9 cellular contexts compared by ENCODE assay signal in genomic region chr5:131810510-131811249, GRCh38. TPM values are rescaled to one million over a fixed set of nuclear protein-coding genes. Genes with fewer than 3 reads are reported as not detected.
A peak's percentile ranks its signal among the peaks of the same experiment; 100 is the strongest.
DNase-seq lines count a peak whose midpoint lies in the region; ATAC-seq, FAIRE-seq and TF ChIP-seq lines count a peak whose summit lies in the region.
"Had no signal": no experiment of that assay in that cellular context is flagged by ENCODE, and none has a peak within 500 bp of the region (broad histone marks: within the 10 kb centered on the region; RNA-seq: fewer than 3 reads in every experiment).

No MANE protein-coding gene starts in this region.

- TF ChIP-seq EP300 in K562 (IDR thresholded peaks at IDR 0.05; ENCODE audit: low read length): no peak

- H2BK5ac ChIP-seq in mesenchymal stem cell (ENCODE audit: low read depth, low read length, poor library complexity, severe bottlenecking): no peak overlapping the region

- H4K8ac ChIP-seq in mesenchymal stem cell (ENCODE audit: low read length): no peak overlapping the region

- H2AK5ac ChIP-seq in mesenchymal stem cell (ENCODE audit: low read length, severe bottlenecking): no peak overlapping the region

- no peak overlapping the region for H3K27ac ChIP-seq in K562 (ENCODE audit: extremely low read depth, low read depth, low read length)
- H3K27ac ChIP-seq in mesenchymal stem cell (ENCODE audit: low read length, poor library complexity, severe bottlenecking): no peak overlapping the region
- H3K27ac ChIP-seq: neutrophil had no signal

- H3K4me3 ChIP-seq in K562 (no peak overlapping the region), mesenchymal stem cell (ENCODE audit: insufficient read depth in 1 of 2, low read depth in 1 of 2, low read length in 2 of 2) (no peak overlapping the region)

- H3K4me1 ChIP-seq in K562 (replicated peaks in 1 of 2; ENCODE audit: control insufficient read depth in 2 of 2, insufficient read depth in 2 of 2, low read length in 2 of 2) (peaks cover 2 to 18% of the 10 kb centered on the region in 2 experiments; a peak in 2 of 5 replicates), mesenchymal stem cell (ENCODE audit: control insufficient read depth, insufficient read depth, low read depth, low read length) (no peaks in the 10 kb centered on the region)

- no peak overlapping the region for H3K14ac ChIP-seq in mesenchymal stem cell (ENCODE audit: low read length in 2 of 2)

- H2BK15ac ChIP-seq in mesenchymal stem cell (ENCODE audit: low read depth, poor library complexity, severe bottlenecking): no peak overlapping the region

- no peak for TF ChIP-seq POLR2A in K562 (conservative IDR thresholded peaks at IDR 0.05)

- H4K20me1 ChIP-seq in K562 (replicated peaks; ENCODE audit: control insufficient read depth, insufficient read depth, low read length): no peaks in the 10 kb centered on the region

- ATAC-seq in Right ventricle myocardium inferior: peak; percentile 77
- peak; percentile 72 for ATAC-seq in HG03442 (IDR thresholded peaks at IDR 0.05; ENCODE audit: unreplicated experiment)
- ATAC-seq in K562: peak; percentile 71
- ATAC-seq in HG02623 (IDR thresholded peaks at IDR 0.05; ENCODE audit: unreplicated experiment): no peak

- intact Hi-C loops in Right ventricle myocardium inferior (cut with DNase I): loop anchor here (2.0 kb wide), 1 partner anchor 196 kb away; no protein-coding TSS in a partner anchor
- intact Hi-C loops in cardiac septum (cut with DNase I): loop anchor here (1.0 to 5.0 kb wide), 3 partner anchors 197 to 252 kb away; partner anchors contain the start of gene IL3
- intact Hi-C loops in K562 (cut with micrococcal nuclease): loop anchor here (1.0 to 5.0 kb wide), 3 partner anchors 198 to 253 kb away; no protein-coding TSS in a partner anchor

- H3K27me3 ChIP-seq in K562 (ENCODE audit: control insufficient read depth in 2 of 2, insufficient read depth in 2 of 2, low read length in 2 of 2) (no peaks in the 10 kb centered on the region), mesenchymal stem cell (ENCODE audit: control insufficient read depth in 1 of 2, insufficient read depth in 1 of 2, low read length in 2 of 2) (no peaks in the 10 kb centered on the region)
- H3K27me3 ChIP-seq: neutrophil had no signal

- no peaks in the 10 kb centered on the region for H3K79me1 ChIP-seq in mesenchymal stem cell (replicated peaks; ENCODE audit: low read length, poor library complexity, severe bottlenecking)

- H3K9ac ChIP-seq in K562 (ENCODE audit: insufficient read depth in 1 of 2, low read depth in 2 of 2, low read length in 2 of 2) (no peak overlapping the region), mesenchymal stem cell (ENCODE audit: low read length) (peak overlapping the region; percentile 12)

- no peak overlapping the region for H2AFZ ChIP-seq in K562 (ENCODE audit: low read depth, low read length)
- H2AFZ ChIP-seq in mesenchymal stem cell (ENCODE audit: low read depth, low read length): no peak overlapping the region

- peak; percentile 72 to 85 for TF ChIP-seq RAD21 in K562 (CRISPR knock-in tag; conservative IDR thresholded peaks at IDR 0.05 in 1 of 2, IDR thresholded peaks at IDR 0.05 in 1 of 2)

- CTCF ChIA-PET in K562 (lab: Yijun Ruan, JAX; ENCODE audit: low intra/inter-chr PET ratio): interaction anchor here (0.7 kb wide), 3 partner anchors 197 to 198 kb away, joined by 3 to 6 read pairs (median 3); no protein-coding TSS in a partner anchor

- H2BK120ac ChIP-seq in mesenchymal stem cell (ENCODE audit: low read depth, low read length): no peak overlapping the region

- DNase-seq in Right ventricle myocardium inferior (ENCODE audit: missing footprints): no peak
- no peak for DNase-seq in cardiac septum (ENCODE audit: low spot score)
- DNase-seq in K562 (ENCODE audit: extremely low read depth in 1 of 4, low spot score in 3 of 4): peak in 2 of 4 experiments; percentile 25 to 33
- peak; percentile 45 for DNase-seq in mesenchymal stem cell
- no peak for DNase-seq in NCI-H2227 (lab: John Stamatoyannopoulos, UW; ENCODE audit: unreplicated experiment)
- no peak for DNase-seq in NCI-H1436 (lab: John Stamatoyannopoulos, UW)

- H3K79me2 ChIP-seq in K562 (ENCODE audit: control insufficient read depth, insufficient read depth, low read length): no peaks in the 10 kb centered on the region

- no peak for FAIRE-seq in K562 (lab: Jason Lieb, UNC)

- H3K9me3 ChIP-seq in K562 (replicated peaks; ENCODE audit: control insufficient read depth, insufficient read depth, low read depth, low read length): no peaks in the 10 kb centered on the region; the same call in 1 of the 2 replicates
- H3K9me3 ChIP-seq in mesenchymal stem cell (ENCODE audit: control insufficient read depth, low read length): peaks cover 4% of the 10 kb centered on the region
- H3K9me3 ChIP-seq: neutrophil had no signal

- 28% methylated on average over 3 of the region's 3 CpGs for WGBS in K562 (ENCODE audit: insufficient coverage, low coverage, missing lambda C conversion rate)
- WGBS in mesenchymal stem cell: 0% methylated on average over 1 of the region's 3 CpGs

- H3K36me3 ChIP-seq in K562 (ENCODE audit: control insufficient read depth, insufficient read depth, low read length) (no peaks in the 10 kb centered on the region), mesenchymal stem cell (ENCODE audit: control insufficient read depth in 1 of 2, insufficient read depth in 2 of 2, low read depth in 1 of 2, low read length in 2 of 2) (no peaks in the 10 kb centered on the region)
- H3K36me3 ChIP-seq: neutrophil had no signal

- no peak overlapping the region for H2BK12ac ChIP-seq in mesenchymal stem cell (ENCODE audit: low read length in 2 of 2)

- peak; percentile 28 to 54 (median 34); a peak in 4 of 6 replicates for TF ChIP-seq CTCF in K562 (IDR thresholded peaks at IDR 0.05 in 2 of 3, conservative IDR thresholded peaks at IDR 0.05 in 1 of 3; ENCODE audit: insufficient read depth in 2 of 3, low read depth in 1 of 3, low read length in 3 of 3)

- H4K91ac ChIP-seq in mesenchymal stem cell (ENCODE audit: low read length): no peak overlapping the region

- H3K18ac ChIP-seq in mesenchymal stem cell (ENCODE audit: low read depth in 1 of 2, low read length in 2 of 2): no peak overlapping the region

- POLR2A ChIA-PET in K562 (lab: Yijun Ruan, JAX): interaction anchor here (0.6 to 1.4 kb wide), 4 partner anchors 14 to 361 kb away, joined by 3 to 4 read pairs (median 3); partner anchors contain the start of gene FNIP1

- in situ Hi-C loops in K562 (cut with MboI): loop anchor here (5.0 kb wide), 1 partner anchor 192 kb away; no protein-coding TSS in a partner anchor

- BruUV-seq in K562 (replicated peaks; lab: Mats Ljungman, UMichigan): no TSS peak

- H3K4ac ChIP-seq in mesenchymal stem cell (ENCODE audit: low read depth in 1 of 2, low read length in 2 of 2): no peak overlapping the region

- H3K9me1 ChIP-seq in K562 (ENCODE audit: control insufficient read depth, insufficient read depth, low read length): no peaks in the 10 kb centered on the region

- H3K4me2 ChIP-seq in K562 (ENCODE audit: insufficient read depth, low read length) (no peak overlapping the region), mesenchymal stem cell (ENCODE audit: low read length, poor library complexity, severe bottlenecking) (no peak overlapping the region)

- no peak overlapping the region for H3K23ac ChIP-seq in mesenchymal stem cell (ENCODE audit: low read length in 2 of 2)

TF ChIP-seq in K562, 482 proteins besides CTCF, POLR2A, EP300 and RAD21 (continues in another document):
- TF ChIP-seq ZNF3 (CRISPR knock-in tag; IDR thresholded peaks at IDR 0.05) (no peak), PREB (CRISPR knock-in tag; IDR thresholded peaks at IDR 0.05) (no peak), MAZ (CRISPR knock-in tag; conservative IDR thresholded peaks at IDR 0.05 in 1 of 2, IDR thresholded peaks at IDR 0.05 in 1 of 2) (peak in 1 of 2 experiments; percentile 27; a peak in 1 of 4 replicates)

RNA-seq across cellular contexts. Expression of gene FNIP1, which starts 13.9 kb away (rescaled TPM):
- total RNA-seq in Right ventricle myocardium inferior: 30.8 TPM
- total RNA-seq in cardiac septum: 31.6 TPM
- 66.1 and 149 TPM in 2 replicates for total RNA-seq in K562 (2011; cell fraction: chromatin; rRNA removed; ENCODE audit: low replicate concordance)
- 49.7 and 55.7 TPM in 2 replicates for total RNA-seq in K562 (2011; cell fraction: nucleolus; rRNA removed)
- 73.5 and 100 TPM in 2 replicates for total RNA-seq in K562 (2011; cell fraction: nucleoplasm; rRNA removed)
- 18.4 and 19.9 TPM in 2 replicates for total RNA-seq in K562 (2014; rRNA removed)
- total RNA-seq in K562 (2014; rRNA removed; fragmentation: Illumina TruSeq; extraction: Trizol): 22.1 and 26.4 TPM in 2 replicates
- 31.1 and 32.8 TPM in 2 replicates for total RNA-seq in K562 (2015; rRNA removed; fragmentation: Illumina TruSeq; extraction: Trizol)
- total RNA-seq in K562 (2021): 22.1 and 24.6 TPM in 2 replicates
- 17.9 and 19.7 TPM in 2 replicates for polyA plus RNA-seq in K562 (2011; rRNA removed)
- 5.5 and 9.3 TPM in 2 replicates for polyA plus RNA-seq in K562 (2011; cell fraction: cytosol; rRNA removed)
- 17.5 and 20.3 TPM in 2 replicates for polyA plus RNA-seq in K562 (2011; cell fraction: nucleus; rRNA removed)
- polyA plus RNA-seq in K562 (2012): 7.5 and 10.7 TPM in 2 replicates
- polyA plus RNA-seq in K562 (2014; fragmentation: Illumina TruSeq; extraction: Trizol): 10.3 and 10.7 TPM in 2 replicates
- 1 to 10 TPM; 5.0 to 8.7 TPM for polyA plus RNA-seq in K562 (2014; fragmentation: Nextera tagmentation; extraction: Ambion mirVana)
- polyA plus RNA-seq in K562 (2014; rRNA removed): 9.4 and 12.0 TPM in 2 replicates
- polyA minus RNA-seq in K562 (2011; rRNA and poly(A)+ RNA removed): 54.7 and 58.9 TPM in 2 replicates
- polyA minus RNA-seq in K562 (2011; cell fraction: cytosol; rRNA and poly(A)+ RNA removed): 16.2 and 16.4 TPM in 2 replicates
- polyA minus RNA-seq in K562 (2011; cell fraction: nucleus; rRNA and poly(A)+ RNA removed): 48.3 and 63.5 TPM in 2 replicates
- polyA plus RNA-seq in mesenchymal stem cell (2013, experiment 1 of 2): 18.2 TPM
- polyA plus RNA-seq in mesenchymal stem cell (2013, experiment 2 of 2): 18.2 TPM
